In genomic region chr12:15787801-15788200, GRCh38 we compare ENCODE assay signal across 1 cellular context.
TF ChIP-seq lines count a peak whose summit lies in the region.

No MANE protein-coding gene starts in this region.

TF ChIP-seq in GM12878, 131 proteins besides CTCF, POLR2A, EP300 and RAD21 (continued from another document):
- TF ChIP-seq ZNF687 (IDR thresholded peaks at IDR 0.05) (no peak), PML (IDR thresholded peaks at IDR 0.05; ENCODE audit: low read length) (no peak), CEBPZ (IDR thresholded peaks at IDR 0.05; ENCODE audit: low read depth, low read length) (no peak), ZNF274 (IDR thresholded peaks at IDR 0.05; ENCODE audit: insufficient read depth, insufficient read length) (no peak), ZNF24 (IDR thresholded peaks at IDR 0.05) (no peak), LARP7 (IDR thresholded peaks at IDR 0.05) (no peak), PKNOX1 (IDR thresholded peaks at IDR 0.05) (no peak), FOS (IDR thresholded peaks at IDR 0.05; ENCODE audit: borderline replicate concordance, extremely low read depth, insufficient read length) (no peak), ESRRA (IDR thresholded peaks at IDR 0.05; ENCODE audit: low read length) (no peak), NBN (IDR thresholded peaks at IDR 0.05) (no peak)
TF ChIP-seq in GM12878: peak in this region for 0.
